In the genomic region with DNA sequence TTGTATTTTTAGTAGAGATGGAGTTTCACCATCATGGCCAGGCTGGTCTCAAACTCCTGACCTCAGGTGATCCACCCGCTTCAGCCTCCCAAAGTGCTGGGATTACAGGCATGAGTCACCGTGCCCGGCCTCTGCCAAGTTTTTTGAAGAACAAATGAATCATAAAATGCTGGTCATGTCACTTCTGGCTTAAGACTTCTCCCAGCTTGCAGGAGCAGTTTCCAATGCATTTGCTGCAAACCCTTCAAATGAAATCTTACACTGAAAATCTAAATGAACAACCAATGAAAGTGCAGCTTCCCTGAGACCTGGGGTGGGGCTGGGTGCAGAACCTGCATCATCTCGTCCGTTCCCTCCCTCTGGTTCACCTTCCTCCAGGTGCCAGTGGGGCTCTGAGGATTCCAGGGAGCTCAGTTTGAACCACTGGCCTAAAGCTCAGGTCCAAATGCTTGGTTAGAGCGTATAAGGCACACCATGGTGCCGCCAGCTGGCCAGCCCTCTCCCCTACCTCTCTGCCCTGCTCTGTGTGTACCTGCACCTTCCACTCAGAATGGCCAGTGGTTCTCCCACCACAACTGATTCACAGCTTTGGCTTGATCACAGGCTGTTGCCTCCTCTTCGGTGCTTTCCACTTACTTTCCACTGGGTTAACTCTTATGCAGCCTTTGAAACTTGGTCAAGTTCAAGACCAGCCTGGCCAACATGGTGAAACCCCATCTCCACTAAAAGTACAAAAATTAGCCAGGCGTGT, we compare ENCODE assay signal across 14 cellular contexts. TPM values are rescaled to one million over a fixed set of nuclear protein-coding genes. Genes with fewer than 3 reads are reported as not detected.
DNase-seq lines count a peak whose midpoint lies in the region; ATAC-seq and TF ChIP-seq lines count a peak whose summit lies in the region.
"Had no signal": no experiment of that assay in that cellular context is flagged by ENCODE, and none has a peak within 500 bp of the region (broad histone marks: within the 10 kb centered on the region; RNA-seq: fewer than 3 reads in every experiment).

No MANE protein-coding gene starts in this region.

- peak; percentile 40 for DNase-seq in GM03348 (ENCODE audit: low spot score)
- DNase-seq in MV-4-11 (lab: John Stamatoyannopoulos, UW) = peak; percentile 42
- peak; percentile 86 to 88 for DNase-seq in cardiac fibroblast (ENCODE audit: low read depth in 2 of 2)
- peak; percentile 60 for DNase-seq in myocyte (ENCODE audit: low read depth)
- DNase-seq in hippocampal formation (lab: John Stamatoyannopoulos, UW) = no peak
- DNase-seq in OCI-M1 (lab: John Stamatoyannopoulos, UW) = no peak
- no peak for DNase-seq in NCI-H128 (lab: John Stamatoyannopoulos, UW; ENCODE audit: unreplicated experiment)
- DNase-seq: activated CD8-positive, alpha-beta T cell treated with anti-CD3 and anti-CD28 coated beads for 36 hours had no signal

- no peak for ATAC-seq in HG02571 (IDR thresholded peaks at IDR 0.05; ENCODE audit: unreplicated experiment)
- ATAC-seq: activated CD8-positive, alpha-beta T cell treated with anti-CD3 and anti-CD28 coated beads for 36 hours; heart left ventricle; stimulated activated memory B cell treated with anti-CD40 and anti-IgM and Interleukin-4, amounts not matched to agents 10 μg/mL and 1 μg/mL and 100 μg/mL, for 72 hours had no signal

- H3K4me3 ChIP-seq in cardiac fibroblast (replicated peaks in 1 of 2; ENCODE audit: low read depth in 2 of 2, low read length in 2 of 2) = no peak overlapping the region
- H3K4me3 ChIP-seq: ascending aorta, heart left ventricle, SK-N-MC, smooth muscle cell had no signal

- no peak for TF ChIP-seq CTCF in cardiac fibroblast (IDR thresholded peaks at IDR 0.05; ENCODE audit: low read depth, low read length)

RNA-seq across cellular contexts. Expression of a gene that starts 39.7 kb away (rescaled TPM):
- total RNA-seq in myocyte = 37.1 and 45.7 TPM in 2 replicates
- polyA plus RNA-seq in myocyte (2012) = 48.9 TPM

Comparison
In these comparisons a context has a peak if more than half of its experiments do, and no peak if none do; other contexts are left out.
1. DNase-seq: peak in GM03348 (single experiment), MV-4-11 (single experiment), cardiac fibroblast (2 of 2) and myocyte (single experiment); none in hippocampal formation (0 of 2), OCI-M1 (single experiment) and NCI-H128 (single experiment).